ENCODE assay signal across 20 cellular contexts in the genomic region with DNA sequence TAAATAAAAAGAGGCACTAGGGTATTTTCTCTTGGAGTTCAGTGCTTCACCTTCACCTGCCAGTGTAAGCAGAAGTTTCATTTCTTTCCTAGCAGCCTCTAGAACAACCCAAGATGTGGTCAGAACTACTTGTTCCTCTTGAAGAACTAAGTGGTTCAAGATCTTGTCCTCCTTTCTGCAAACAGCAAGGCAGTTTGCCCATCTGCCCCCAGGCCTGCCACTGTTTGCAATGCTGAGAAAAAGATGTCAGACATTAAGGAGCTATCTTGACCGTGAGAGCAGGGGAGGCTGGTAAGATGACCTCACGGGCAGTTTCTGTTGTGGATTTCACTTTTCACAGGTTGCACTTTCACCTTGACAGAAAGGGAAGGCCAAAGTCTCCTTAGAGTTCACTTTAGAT. TPM values are rescaled to one million over a fixed set of nuclear protein-coding genes. Genes with fewer than 3 reads are reported as not detected.
A peak's percentile ranks its signal among the peaks of the same experiment; 100 is the strongest.
DNase-seq lines count a peak whose midpoint lies in the region; ATAC-seq lines count a peak whose summit lies in the region.
"Had no signal": no experiment of that assay in that cellular context is flagged by ENCODE, and none has a peak within 500 bp of the region (broad histone marks: within the 10 kb centered on the region; RNA-seq: fewer than 3 reads in every experiment).

No MANE protein-coding gene starts in this region.

- DNase-seq in left colon (no peak), KG1 (lab: John Stamatoyannopoulos, UW) (no peak), COLO829 (ENCODE audit: low spot score) (no peak)
- no peak for DNase-seq in activated CD4-positive, alpha-beta memory T cell treated with anti-CD3 and anti-CD28 coated beads for 36 hours
- no peak for DNase-seq in activated CD4-positive, alpha-beta T cell treated with anti-CD3 and anti-CD28 coated beads for 48 hours
- DNase-seq: activated CD4-positive, alpha-beta T cell treated with anti-CD3 and anti-CD28 coated beads for 1 hour; activated naive CD4-positive, alpha-beta T cell; anterior cingulate cortex; effector CD4-positive, alpha-beta T cell; EL; NCI-H1048; NCI-H2081 treated with DMSO at 0.1 percent for 48 hours; NCI-H69; PC-9; sigmoid colon; stimulated activated CD4-positive, alpha-beta T cell treated with anti-CD3 and anti-CD28 coated beads, Interleukin-2, amount 100 ng/mL, for 48 hours had no signal

- no peaks in the 10 kb centered on the region for H3K9me3 Mint-ChIP-seq in activated CD4-positive, alpha-beta memory T cell treated with anti-CD3 and anti-CD28 coated beads for 36 hours
- H3K9me3 Mint-ChIP-seq: T-helper 2 cell treated with Interferon-gamma antibody and Interleukin-4, amounts not matched to agents 5 μg/mL and 100 μg/mL, for 36 hours had no signal

- ATAC-seq in GM18498 (IDR thresholded peaks at IDR 0.05; ENCODE audit: unreplicated experiment) (peak; percentile 69), GM21360 (IDR thresholded peaks at IDR 0.05; ENCODE audit: unreplicated experiment) (peak; percentile 80), HG02885 (IDR thresholded peaks at IDR 0.05; ENCODE audit: poor library complexity, unreplicated experiment) (peak; percentile 94), left colon (peak; percentile 27)

- H3K27ac Mint-ChIP-seq in activated CD4-positive, alpha-beta memory T cell treated with anti-CD3 and anti-CD28 coated beads for 36 hours, result no peak overlapping the region
- H3K27ac Mint-ChIP-seq: T-helper 2 cell treated with Interferon-gamma antibody and Interleukin-4, amounts not matched to agents 5 μg/mL and 100 μg/mL, for 36 hours had no signal

- intact Hi-C loops in left colon (cut with DNase I, micrococcal nuclease), result no loop called here
- intact Hi-C loops in activated CD4-positive, alpha-beta memory T cell treated with anti-CD3 and anti-CD28 coated beads for 36 hours (cut with micrococcal nuclease), result no loop called here

- no peaks in the 10 kb centered on the region for H3K36me3 Mint-ChIP-seq in activated CD4-positive, alpha-beta memory T cell treated with anti-CD3 and anti-CD28 coated beads for 36 hours

- H3K4me3 Mint-ChIP-seq in activated CD4-positive, alpha-beta memory T cell treated with anti-CD3 and anti-CD28 coated beads for 36 hours, result no peak overlapping the region
- H3K4me3 Mint-ChIP-seq: T-helper 2 cell treated with Interferon-gamma antibody and Interleukin-4, amounts not matched to agents 5 μg/mL and 100 μg/mL, for 36 hours had no signal

- no peaks in the 10 kb centered on the region for H3K27me3 Mint-ChIP-seq in activated CD4-positive, alpha-beta memory T cell treated with anti-CD3 and anti-CD28 coated beads for 36 hours

- CTCF ChIA-PET in activated CD4-positive, alpha-beta memory T cell treated with anti-CD3 and anti-CD28 coated beads for 36 hours (lab: Charles Lee), result no interaction called here

- no peaks in the 10 kb centered on the region for H3K4me1 Mint-ChIP-seq in activated CD4-positive, alpha-beta memory T cell treated with anti-CD3 and anti-CD28 coated beads for 36 hours (ENCODE audit: low read depth)

- POLR2A ChIA-PET in activated CD4-positive, alpha-beta memory T cell treated with anti-CD3 and anti-CD28 coated beads for 36 hours (lab: Charles Lee), result no interaction called here

RNA-seq across cellular contexts. Expression of a gene that starts 52.0 kb away (rescaled TPM):
- 100 to 1,000 TPM; 481 to 507 TPM for total RNA-seq in left colon
- total RNA-seq in activated CD4-positive, alpha-beta memory T cell treated with anti-CD3 and anti-CD28 coated beads for 36 hours, result 1 to 10 TPM in 1 of 2 experiments, under 1 TPM in 1; 0.75 to 1.3 TPM

Comparison
In these comparisons a context has a peak if more than half of its experiments do, and no peak if none do; other contexts are left out.
1. ATAC-seq: peak in every context shown above with its lines; median percentile 94 in HG02885; 80 in GM21360; 69 in GM18498; 27 in left colon.
2. RNA of a gene that starts 52.0 kb away (total RNA-seq): 481 to 507 TPM in left colon; 0.75 to 1.3 TPM in activated CD4-positive, alpha-beta memory T cell treated with anti-CD3 and anti-CD28 coated beads for 36 hours; every median in the first group is over 100 times any median in the second.